26 cellular contexts compared by ENCODE assay signal in the genomic region with DNA sequence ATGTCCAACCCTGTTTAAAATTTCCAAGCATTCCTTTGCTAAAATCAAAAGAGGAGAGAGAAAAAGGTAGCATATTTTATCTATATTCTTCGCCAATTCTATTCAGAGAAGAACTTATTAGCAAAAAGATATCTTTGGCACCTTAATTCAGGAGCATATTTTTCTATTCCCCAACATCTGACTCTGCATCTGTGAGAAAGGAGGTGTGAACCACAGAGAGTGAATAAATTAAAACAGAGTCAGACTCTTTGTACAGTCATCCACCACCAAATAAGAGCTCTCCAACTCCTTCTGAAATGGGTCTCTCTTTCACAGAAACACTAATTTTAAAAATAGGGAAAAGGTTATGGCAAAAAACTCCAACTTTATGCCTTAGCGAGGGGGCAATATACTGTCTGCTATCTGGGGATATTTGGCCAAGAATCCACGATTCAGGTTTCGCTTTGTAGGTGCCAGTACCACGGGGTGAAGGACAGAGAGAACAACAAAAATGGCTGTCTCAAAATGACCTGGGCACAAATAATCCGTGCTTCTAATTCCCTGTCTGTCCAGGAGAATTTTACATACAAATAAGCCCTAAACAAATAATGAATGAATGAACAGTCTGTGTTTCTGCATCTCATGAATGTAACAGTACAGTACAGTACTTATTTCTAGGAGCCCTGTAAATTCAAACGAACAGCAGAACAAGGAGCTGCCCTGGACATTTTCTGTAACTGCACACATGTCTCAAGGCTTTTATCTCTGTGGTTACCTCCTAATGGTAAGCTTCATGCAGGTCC.
"Had no signal": no experiment of that assay in that cellular context is flagged by ENCODE, and none has a peak within 500 bp of the region (broad histone marks: within the 10 kb centered on the region; RNA-seq: fewer than 3 reads in every experiment).

No MANE protein-coding gene starts in this region.

- H3K4me1 Mint-ChIP-seq: immature natural killer cell; naive thymus-derived CD8-positive, alpha-beta T cell; neural progenitor cell; stimulated activated naive B cell treated with anti-CD40 and anti-IgM and Interleukin-4, amounts not matched to agents 10 μg/mL and 1 μg/mL and 100 μg/mL, for 72 hours had no signal

- H3K79me2 ChIP-seq: hepatocyte had no signal

- DNase-seq: activated CD4-positive, alpha-beta T cell treated with anti-CD3 and anti-CD28 coated beads for 1 hour; activated CD4-positive, alpha-beta T cell treated with anti-CD3 and anti-CD28 coated beads, Interleukin-2, amount 50 U/mL, for 1 hour; activated naive CD4-positive, alpha-beta T cell; activated T-cell treated with anti-CD3 and anti-CD28 coated beads, Interleukin-2, amount 50 U/mL, for 24 hours; dermis blood vessel endothelial cell; effector CD8-positive, alpha-beta T cell; foreskin keratinocyte; immature natural killer cell; left lung; naive thymus-derived CD8-positive, alpha-beta T cell; retina; sigmoid colon; stimulated activated CD4-positive, alpha-beta T cell treated with anti-CD3 and anti-CD28 coated beads, Interleukin-15, amount 100 ng/mL, for 24 hours; stimulated activated CD8-positive, alpha-beta memory T cell treated with anti-CD3 and anti-CD28 coated beads, Interleukin-4, amount 100 ng/mL, for 48 hours; stimulated activated naive B cell treated with anti-CD40 and anti-IgM and Interleukin-4, amounts not matched to agents 10 μg/mL and 1 μg/mL and 100 μg/mL, for 72 hours; T-helper 9 cell; testis; trophoblast cell had no signal

- H3K27ac Mint-ChIP-seq: activated naive CD8-positive, alpha-beta T cell; activated T-cell treated with anti-CD3 and anti-CD28 coated beads, Interleukin-2, amount 50 U/mL, for 24 hours; activated T-helper 2 cell treated with anti-CD3 and anti-CD28 coated beads, Interferon-gamma antibody, Interleukin-2, Interleukin-4, amounts not matched to agents 10 μg/mL and 5 μg/mL and 100 μg/mL, durations not matched to agents 14 hours and 24 hours and 36 hours; immature natural killer cell; mesothelial cell of epicardium; naive thymus-derived CD8-positive, alpha-beta T cell; neural progenitor cell; stimulated activated naive B cell treated with anti-CD40 and anti-IgM and Interleukin-4, amounts not matched to agents 10 μg/mL and 1 μg/mL and 100 μg/mL, for 72 hours had no signal

- H3K4me1 ChIP-seq: foreskin keratinocyte, left lung, neural progenitor cell, vagina had no signal

- H2AFZ ChIP-seq: hepatocyte, neural progenitor cell had no signal

- H3K27ac ChIP-seq: cardiac muscle cell, foreskin keratinocyte, hepatocyte, left lung, neural progenitor cell, testis, vagina had no signal

- H3K9me3 ChIP-seq: left lung, sigmoid colon, testis, vagina had no signal

- ATAC-seq: foreskin keratinocyte; left lung; naive thymus-derived CD8-positive, alpha-beta T cell; stimulated activated naive B cell treated with anti-CD40 and anti-IgM and Interleukin-4, amounts not matched to agents 10 μg/mL and 1 μg/mL and 100 μg/mL, for 72 hours had no signal

- H3K4me3 ChIP-seq: cardiac muscle cell, hepatocyte, left lung, neural progenitor cell, sigmoid colon, smooth muscle cell, testis, vagina had no signal

- H3K4me3 Mint-ChIP-seq: activated naive CD8-positive, alpha-beta T cell; activated T-cell treated with anti-CD3 and anti-CD28 coated beads, Interleukin-2, amount 50 U/mL, for 24 hours; immature natural killer cell; mesothelial cell of epicardium; naive thymus-derived CD8-positive, alpha-beta T cell; neural progenitor cell; stimulated activated naive B cell treated with anti-CD40 and anti-IgM and Interleukin-4, amounts not matched to agents 10 μg/mL and 1 μg/mL and 100 μg/mL, for 72 hours had no signal

- H3K36me3 Mint-ChIP-seq: activated naive CD8-positive, alpha-beta T cell; immature natural killer cell; mesothelial cell of epicardium; naive thymus-derived CD8-positive, alpha-beta T cell; neural progenitor cell; stimulated activated naive B cell treated with anti-CD40 and anti-IgM and Interleukin-4, amounts not matched to agents 10 μg/mL and 1 μg/mL and 100 μg/mL, for 72 hours had no signal

- H3K4me2 ChIP-seq: hepatocyte, neural progenitor cell, smooth muscle cell had no signal

- H3K9ac ChIP-seq: neural progenitor cell had no signal

- H3K9me3 Mint-ChIP-seq: activated T-cell treated with anti-CD3 and anti-CD28 coated beads, Interleukin-2, amount 50 U/mL, for 24 hours; activated T-helper 2 cell treated with anti-CD3 and anti-CD28 coated beads, Interferon-gamma antibody, Interleukin-2, Interleukin-4, amounts not matched to agents 10 μg/mL and 5 μg/mL and 100 μg/mL, durations not matched to agents 14 hours and 24 hours and 36 hours; mesothelial cell of epicardium; naive thymus-derived CD8-positive, alpha-beta T cell; neural progenitor cell; stimulated activated naive B cell treated with anti-CD40 and anti-IgM and Interleukin-4, amounts not matched to agents 10 μg/mL and 1 μg/mL and 100 μg/mL, for 72 hours had no signal

- H3K36me3 ChIP-seq: cardiac muscle cell, left lung, neural progenitor cell, sigmoid colon, vagina had no signal

- H3K27me3 ChIP-seq: cardiac muscle cell, foreskin keratinocyte, hepatocyte, left lung, neural progenitor cell, sigmoid colon, testis, vagina had no signal
